In genomic region chr6:87968435-87969278, GRCh38 we compare ENCODE assay signal across 8 cellular contexts.
DNase-seq lines count a peak whose midpoint lies in the region; ATAC-seq and TF ChIP-seq lines count a peak whose summit lies in the region.

No MANE protein-coding gene starts in this region.

- H2AK5ac ChIP-seq in neuronal stem cell (ENCODE audit: low read depth, low read length) = no peak overlapping the region

- H3K79me2 ChIP-seq in GM23248 (ENCODE audit: insufficient read depth) (no peaks in the 10 kb centered on the region), OCI-LY3 (ENCODE audit: low read length) (no peaks in the 10 kb centered on the region)

- H2BK5ac ChIP-seq in neuronal stem cell (ENCODE audit: low read length) = no peak overlapping the region

- H3K4ac ChIP-seq in neuronal stem cell (ENCODE audit: low read length) = no peak overlapping the region

- no peak overlapping the region for H4K91ac ChIP-seq in neuronal stem cell (ENCODE audit: low read depth, low read length, poor library complexity)

- no peaks in the 10 kb centered on the region for H3K79me1 ChIP-seq in neuronal stem cell (ENCODE audit: low read depth, low read length)

- H3K23ac ChIP-seq in neuronal stem cell (ENCODE audit: low read depth, low read length, poor library complexity) = no peak overlapping the region

- H3K27ac ChIP-seq in GM23248 (no peak overlapping the region), OCI-LY3 (ENCODE audit: low read length) (no peak overlapping the region), neuronal stem cell (replicated peaks; ENCODE audit: low read length) (no peak overlapping the region)

- H3K9me2 ChIP-seq in GM23248 (ENCODE audit: insufficient read depth) = no peaks in the 10 kb centered on the region

- H3K36me3 ChIP-seq in GM23248 (ENCODE audit: low read depth) (no peaks in the 10 kb centered on the region), OCI-LY3 (replicated peaks; ENCODE audit: low read depth, low read length) (no peaks in the 10 kb centered on the region), neuronal stem cell (replicated peaks in 1 of 2; ENCODE audit: control insufficient read depth in 2 of 2, insufficient read depth in 2 of 2, low read length in 2 of 2) (no peaks in the 10 kb centered on the region)

- 13 to 14% methylated on average over 26 of the region's 26 CpGs for WGBS in GM23248 (ENCODE audit: low coverage in 1 of 2, low lambda C conversion rate in 2 of 2, missing lambda C conversion rate in 2 of 2), 2 experiments
- WGBS in neuronal stem cell (ENCODE audit: extremely low coverage in 2 of 2, insufficient read length in 2 of 2, insufficient replicate concordance in 1 of 2), 2 donors = no CpG with 5 or more reads among the region's 26 CpGs

- H2AFZ ChIP-seq in GM23248 = peak overlapping the region; percentile 39
- H2AFZ ChIP-seq in OCI-LY3 (ENCODE audit: low read depth, low read length) = peak overlapping the region; percentile 86
- peak overlapping the region; percentile 76 for H2AFZ ChIP-seq in neuronal stem cell (ENCODE audit: low read length)

- H4K8ac ChIP-seq in neuronal stem cell (ENCODE audit: low read depth, low read length) = no peak overlapping the region

- H3K9ac ChIP-seq in GM23248 (no peak overlapping the region), OCI-LY3 (ENCODE audit: low read length) (peak overlapping the region; percentile 22; the same call in 1 of the 2 replicates), neuronal stem cell (ENCODE audit: low read depth, low read length, poor library complexity) (no peak overlapping the region)

- no peaks in the 10 kb centered on the region for H3K9me3 ChIP-seq in GM23248 (ENCODE audit: low read depth)
- H3K9me3 ChIP-seq in OCI-LY3 (ENCODE audit: insufficient read depth, low read length) = no peaks in the 10 kb centered on the region
- no peaks in the 10 kb centered on the region for H3K9me3 ChIP-seq in neuronal stem cell (replicated peaks in 1 of 2; ENCODE audit: control insufficient read depth in 2 of 2, insufficient read depth in 1 of 2, low read depth in 1 of 2, low read length in 2 of 2)

- DNase-seq in DMS153 treated with DMSO at 0.1 percent for 48 hours (lab: John Stamatoyannopoulos, UW; ENCODE audit: unreplicated experiment) (peak; percentile 82), GM23248 (peak; percentile 30), epithelial cell of proximal tubule (ENCODE audit: low read depth) (no peak), neuronal stem cell (ENCODE audit: low spot score) (no peak), SIG-M5 treated with dmso at 0.1 percent for 504 hours (lab: John Stamatoyannopoulos, UW; ENCODE audit: unreplicated experiment) (no peak), GOT3 (lab: John Stamatoyannopoulos, UW) (no peak)

- no peak overlapping the region for H3K18ac ChIP-seq in neuronal stem cell (ENCODE audit: low read length)

- no peak overlapping the region for H2BK12ac ChIP-seq in neuronal stem cell (ENCODE audit: low read length)

- H3K27me3 ChIP-seq in GM23248 (replicated peaks; ENCODE audit: insufficient read depth) (peaks cover 24% of the 10 kb centered on the region), OCI-LY3 (ENCODE audit: low read depth, low read length) (peaks cover 7% of the 10 kb centered on the region; the same call in 1 of the 2 replicates), neuronal stem cell (ENCODE audit: control insufficient read depth in 3 of 3, insufficient read depth in 3 of 3, low read depth in 1 of 3, low read length in 3 of 3) (peaks cover 0 to 38% (median 0%) of the 10 kb centered on the region in 3 experiments)

- no peak overlapping the region for H2BK120ac ChIP-seq in neuronal stem cell (ENCODE audit: low read depth, low read length)

- H3K4me3 ChIP-seq in GM23248 (peak overlapping the region; percentile 43; the same call in 1 of the 2 replicates), OCI-LY3 (ENCODE audit: low read length) (peak overlapping the region; percentile 81), epithelial cell of proximal tubule (ENCODE audit: low read depth, low read length) (peak overlapping the region; percentile 47), neuronal stem cell (ENCODE audit: low read length in 2 of 2) (peak overlapping the region; percentile 36 to 79)

- H3F3A ChIP-seq in GM23248 (ENCODE audit: insufficient read depth) = no peaks in the 10 kb centered on the region

- no peak overlapping the region for H3K14ac ChIP-seq in neuronal stem cell (ENCODE audit: low read length)

- TF ChIP-seq CTCF in OCI-LY3 (IDR thresholded peaks at IDR 0.05; ENCODE audit: low read depth, low read length) (peak; percentile 11; the same call in 1 of the 2 replicates), epithelial cell of proximal tubule (conservative IDR thresholded peaks at IDR 0.05; ENCODE audit: low read depth, low read length) (no peak)

- H4K20me1 ChIP-seq in GM23248 (ENCODE audit: insufficient read depth) = no peaks in the 10 kb centered on the region
- no peaks in the 10 kb centered on the region for H4K20me1 ChIP-seq in OCI-LY3 (ENCODE audit: insufficient read depth, low read length)

- H2BK15ac ChIP-seq in neuronal stem cell (ENCODE audit: low read length) = no peak overlapping the region

- no peak for ATAC-seq in GM21367 (IDR thresholded peaks at IDR 0.05; ENCODE audit: unreplicated experiment)

- H3K4me2 ChIP-seq in GM23248 (ENCODE audit: unreplicated experiment) = peak overlapping the region; percentile 25
- peak overlapping the region; percentile 86 for H3K4me2 ChIP-seq in OCI-LY3 (ENCODE audit: low read length)
- peak overlapping the region; percentile 43 for H3K4me2 ChIP-seq in neuronal stem cell (ENCODE audit: insufficient read depth, low read length, poor library complexity, severe bottlenecking)

- H3K4me1 ChIP-seq in GM23248 (ENCODE audit: insufficient read depth) (no peaks in the 10 kb centered on the region), OCI-LY3 (ENCODE audit: low read length) (no peaks in the 10 kb centered on the region), neuronal stem cell (ENCODE audit: control insufficient read depth in 2 of 2, insufficient read depth in 1 of 2, low read depth in 1 of 2, low read length in 2 of 2) (peaks cover 0 to 4% of the 10 kb centered on the region in 2 donors)

- in situ Hi-C loops in GM23248 (cut with MboI) = no loop called here

Comparison
In these comparisons a context has a peak if more than half of its experiments do, and no peak if none do; other contexts are left out.
1. DNase-seq: peak in DMS153 treated with DMSO at 0.1 percent for 48 hours (single experiment) and GM23248 (single experiment); none in epithelial cell of proximal tubule (single experiment), neuronal stem cell (single experiment), SIG-M5 treated with dmso at 0.1 percent for 504 hours (single experiment) and GOT3 (single experiment).
2. H3K4me2 ChIP-seq: peak in every context shown above with its lines; median percentile 86 in OCI-LY3; 43 in neuronal stem cell; 25 in GM23248.
3. Peak in every context shown above with its lines, with median percentiles within 50 percentile points of each other: H2AFZ ChIP-seq and H3K4me3 ChIP-seq.